Comparison of ENCODE assay signal across 1 cellular context in the genomic region with DNA sequence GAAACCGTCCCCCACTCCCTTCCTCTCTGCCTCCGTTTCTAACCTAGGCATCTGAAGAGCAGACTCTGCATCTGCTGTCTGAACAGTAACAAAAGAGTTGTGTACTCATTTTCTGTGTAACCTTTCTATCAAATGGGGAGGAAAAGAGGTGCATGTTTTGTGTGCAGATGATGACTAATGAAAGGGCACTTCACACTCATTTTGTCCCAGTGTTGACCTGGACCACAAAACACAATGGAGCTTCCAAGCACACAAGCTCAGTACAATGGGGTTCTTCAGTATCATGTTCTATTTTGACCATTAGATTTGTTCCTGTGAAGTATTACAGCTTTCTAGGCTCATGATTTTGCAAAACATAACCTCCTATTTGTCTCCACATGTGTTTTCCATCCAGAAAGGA.
TF ChIP-seq lines count a peak whose summit lies in the region.

No MANE protein-coding gene starts in this region.

TF ChIP-seq in GM12878, 131 proteins besides CTCF, POLR2A, EP300 and RAD21:
- TF ChIP-seq, protein P1, sequence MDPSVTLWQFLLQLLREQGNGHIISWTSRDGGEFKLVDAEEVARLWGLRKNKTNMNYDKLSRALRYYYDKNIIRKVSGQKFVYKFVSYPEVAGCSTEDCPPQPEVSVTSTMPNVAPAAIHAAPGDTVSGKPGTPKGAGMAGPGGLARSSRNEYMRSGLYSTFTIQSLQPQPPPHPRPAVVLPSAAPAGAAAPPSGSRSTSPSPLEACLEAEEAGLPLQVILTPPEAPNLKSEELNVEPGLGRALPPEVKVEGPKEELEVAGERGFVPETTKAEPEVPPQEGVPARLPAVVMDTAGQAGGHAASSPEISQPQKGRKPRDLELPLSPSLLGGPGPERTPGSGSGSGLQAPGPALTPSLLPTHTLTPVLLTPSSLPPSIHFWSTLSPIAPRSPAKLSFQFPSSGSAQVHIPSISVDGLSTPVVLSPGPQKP (IDR thresholded peaks at IDR 0.05; ENCODE audit: low read depth, low read length), result no peak
- TF ChIP-seq RUNX3 (IDR thresholded peaks at IDR 0.05; ENCODE audit: low read length) (0 out of 2 replicates have a peak, but pooled peaks have one; percentile 21), ETV6 (conservative IDR thresholded peaks at IDR 0.05 in 1 of 2, IDR thresholded peaks at IDR 0.05 in 1 of 2; ENCODE audit: borderline replicate concordance in 1 of 2, low read depth in 1 of 2) (no peak), SMC3 (IDR thresholded peaks at IDR 0.05; ENCODE audit: borderline replicate concordance, low read length) (no peak), BACH1 (IDR thresholded peaks at IDR 0.05; ENCODE audit: borderline replicate concordance) (no peak), SPI1 (IDR thresholded peaks at IDR 0.05; ENCODE audit: borderline replicate concordance, insufficient read depth, low read depth, low read length) (no peak), FOXM1 (IDR thresholded peaks at IDR 0.05; ENCODE audit: low read depth, low read length) (no peak), CHD2 (IDR thresholded peaks at IDR 0.05; ENCODE audit: borderline replicate concordance, low read depth, low read length) (no peak)
